Comparison of ENCODE assay signal across 12 cellular contexts in genomic region chr15:65069179-65069578, GRCh38. TPM values are rescaled to one million over a fixed set of nuclear protein-coding genes. Genes with fewer than 3 reads are reported as not detected.
A peak's percentile ranks its signal among the peaks of the same experiment; 100 is the strongest.
DNase-seq lines count a peak whose midpoint lies in the region; ATAC-seq and TF ChIP-seq lines count a peak whose summit lies in the region.
"Had no signal": no experiment of that assay in that cellular context is flagged by ENCODE, and none has a peak within 500 bp of the region (broad histone marks: within the 10 kb centered on the region; RNA-seq: fewer than 3 reads in every experiment).

No MANE protein-coding gene starts in this region.

- H3K9me3 ChIP-seq in smooth muscle cell (replicated peaks; ENCODE audit: low read depth): no peaks in the 10 kb centered on the region

- 9% methylated on average over 1 of the region's 1 CpG for WGBS in smooth muscle cell (ENCODE audit: low lambda C conversion rate)

- CTCF ChIA-PET in activated CD4-positive, alpha-beta memory T cell treated with anti-CD3 and anti-CD28 coated beads for 36 hours (lab: Charles Lee): interaction anchor here (1.4 kb wide), 1 partner anchor 9 kb away, joined by 6 read pairs; no protein-coding TSS in a partner anchor

- H3K4me2 ChIP-seq in smooth muscle cell: peak overlapping the region; percentile 46

- ATAC-seq in naive thymus-derived CD8-positive, alpha-beta T cell: no peak
- no peak for ATAC-seq in HG02885 (IDR thresholded peaks at IDR 0.05; ENCODE audit: poor library complexity, unreplicated experiment)

- peaks cover 68% of the 10 kb centered on the region for H3K4me1 Mint-ChIP-seq in chondrocyte (ENCODE audit: low read depth)
- H3K4me1 Mint-ChIP-seq in naive thymus-derived CD8-positive, alpha-beta T cell: peaks cover 5 to 18% (median 11%) of the 10 kb centered on the region in 4 donors
- H3K4me1 Mint-ChIP-seq in activated CD4-positive, alpha-beta memory T cell treated with anti-CD3 and anti-CD28 coated beads for 36 hours (ENCODE audit: low read depth): peaks cover 4% of the 10 kb centered on the region

- H3F3A ChIP-seq in smooth muscle cell (ENCODE audit: low read depth): peaks cover 9% of the 10 kb centered on the region

- H3K79me2 ChIP-seq in smooth muscle cell (ENCODE audit: low read depth): no peaks in the 10 kb centered on the region

- no peaks in the 10 kb centered on the region for H3K36me3 ChIP-seq in smooth muscle cell (ENCODE audit: low read depth)

- H3K36me3 Mint-ChIP-seq in chondrocyte (ENCODE audit: low read depth): no peaks in the 10 kb centered on the region
- H3K36me3 Mint-ChIP-seq in naive thymus-derived CD8-positive, alpha-beta T cell: no peaks in the 10 kb centered on the region
- no peaks in the 10 kb centered on the region for H3K36me3 Mint-ChIP-seq in activated CD4-positive, alpha-beta memory T cell treated with anti-CD3 and anti-CD28 coated beads for 36 hours

- no peaks in the 10 kb centered on the region for H3K27me3 ChIP-seq in smooth muscle cell (ENCODE audit: low read depth)

- no peaks in the 10 kb centered on the region for H3K27me3 Mint-ChIP-seq in chondrocyte (ENCODE audit: low read depth)
- peaks cover 13 to 41% (median 27%) of the 10 kb centered on the region in 5 donors for H3K27me3 Mint-ChIP-seq in naive thymus-derived CD8-positive, alpha-beta T cell
- H3K27me3 Mint-ChIP-seq in activated CD4-positive, alpha-beta memory T cell treated with anti-CD3 and anti-CD28 coated beads for 36 hours: peaks cover 26% of the 10 kb centered on the region

- H3K4me3 Mint-ChIP-seq in chondrocyte (ENCODE audit: unreplicated experiment): no peak overlapping the region
- no peak overlapping the region for H3K4me3 Mint-ChIP-seq in naive thymus-derived CD8-positive, alpha-beta T cell
- no peak overlapping the region for H3K4me3 Mint-ChIP-seq in activated CD4-positive, alpha-beta memory T cell treated with anti-CD3 and anti-CD28 coated beads for 36 hours
- H3K4me3 Mint-ChIP-seq: activated T-cell treated with anti-CD3 and anti-CD28 coated beads, Interleukin-2, amount 50 U/mL, for 24 hours had no signal

- peak overlapping the region; percentile 71 for H3K27ac ChIP-seq in smooth muscle cell (ENCODE audit: low read depth)

- H3K4me1 ChIP-seq in smooth muscle cell (ENCODE audit: low read depth): peaks cover 27% of the 10 kb centered on the region

- intact Hi-C loops in activated CD4-positive, alpha-beta memory T cell treated with anti-CD3 and anti-CD28 coated beads for 36 hours (cut with micrococcal nuclease): no loop called here

- no peak overlapping the region for H2AFZ ChIP-seq in smooth muscle cell (ENCODE audit: low read depth)

- peak; percentile 88 for DNase-seq in GM03348 (ENCODE audit: low spot score)
- DNase-seq in chondrocyte (ENCODE audit: low spot score): no peak
- peak; percentile 83 for DNase-seq in iris pigment epithelial cell (ENCODE audit: low read depth)
- no peak for DNase-seq in smooth muscle cell (lab: John Stamatoyannopoulos, UW; ENCODE audit: unreplicated experiment)
- no peak for DNase-seq in naive thymus-derived CD8-positive, alpha-beta T cell
- no peak for DNase-seq in hypothalamus (lab: John Stamatoyannopoulos, UW)
- no peak for DNase-seq in activated CD4-positive, alpha-beta memory T cell treated with anti-CD3 and anti-CD28 coated beads for 36 hours
- DNase-seq: activated T-cell treated with anti-CD3 and anti-CD28 coated beads, Interleukin-2, amount 50 U/mL, for 24 hours; NCI-H2029 treated with DMSO at 0.1 percent for 48 hours; nucleus accumbens had no signal

- H3K4me3 ChIP-seq in smooth muscle cell: no peak overlapping the region

- no peaks in the 10 kb centered on the region for H3K9me3 Mint-ChIP-seq in chondrocyte (ENCODE audit: low read depth)
- no peaks in the 10 kb centered on the region for H3K9me3 Mint-ChIP-seq in naive thymus-derived CD8-positive, alpha-beta T cell
- H3K9me3 Mint-ChIP-seq in activated CD4-positive, alpha-beta memory T cell treated with anti-CD3 and anti-CD28 coated beads for 36 hours: no peaks in the 10 kb centered on the region
- H3K9me3 Mint-ChIP-seq: activated T-cell treated with anti-CD3 and anti-CD28 coated beads, Interleukin-2, amount 50 U/mL, for 24 hours had no signal

- peak overlapping the region; percentile 55 for H3K27ac Mint-ChIP-seq in chondrocyte (ENCODE audit: unreplicated experiment)
- H3K27ac Mint-ChIP-seq in naive thymus-derived CD8-positive, alpha-beta T cell: no peak overlapping the region
- no peak overlapping the region for H3K27ac Mint-ChIP-seq in activated CD4-positive, alpha-beta memory T cell treated with anti-CD3 and anti-CD28 coated beads for 36 hours
- H3K27ac Mint-ChIP-seq: activated T-cell treated with anti-CD3 and anti-CD28 coated beads, Interleukin-2, amount 50 U/mL, for 24 hours had no signal

- no peak overlapping the region for H3K9ac ChIP-seq in smooth muscle cell (ENCODE audit: low read depth)

- no peak for TF ChIP-seq CTCF in chondrocyte (IDR thresholded peaks at IDR 0.05)
- no peak for TF ChIP-seq CTCF in smooth muscle cell (IDR thresholded peaks at IDR 0.05; ENCODE audit: borderline replicate concordance, insufficient read depth, poor library complexity, severe bottlenecking)

- H4K20me1 ChIP-seq in smooth muscle cell (ENCODE audit: low read depth): peaks cover 4% of the 10 kb centered on the region

- POLR2A ChIA-PET in naive thymus-derived CD8-positive, alpha-beta T cell (lab: Charles Lee): no interaction called here
- POLR2A ChIA-PET in activated CD4-positive, alpha-beta memory T cell treated with anti-CD3 and anti-CD28 coated beads for 36 hours (lab: Charles Lee): no interaction called here

RNA-seq across cellular contexts. Expression of gene RASL12, which starts 1.4 kb away (rescaled TPM):
- total RNA-seq in chondrocyte (1.7 to 13.1 TPM (median 12.7 TPM) in 3 replicates), smooth muscle cell (8.7 and 11.8 TPM in 2 replicates)
- 14.6 and 15.0 TPM in 2 replicates for polyA plus RNA-seq in smooth muscle cell
- not detected for total RNA-seq in naive thymus-derived CD8-positive, alpha-beta T cell
- polyA plus RNA-seq in naive thymus-derived CD8-positive, alpha-beta T cell: not detected
- not detected for total RNA-seq in activated CD4-positive, alpha-beta memory T cell treated with anti-CD3 and anti-CD28 coated beads for 36 hours

RNA-seq across cellular contexts. Expression of gene KBTBD13, which starts 7.4 kb away (rescaled TPM):
- total RNA-seq in chondrocyte (not detected in 3 replicates), smooth muscle cell (not detected in 2 replicates)
- 0.11 and 0.66 TPM in 2 replicates for polyA plus RNA-seq in smooth muscle cell
- not detected for total RNA-seq in naive thymus-derived CD8-positive, alpha-beta T cell
- not detected for polyA plus RNA-seq in naive thymus-derived CD8-positive, alpha-beta T cell
- total RNA-seq in activated CD4-positive, alpha-beta memory T cell treated with anti-CD3 and anti-CD28 coated beads for 36 hours: not detected
- total RNA-seq: cerebellum had no signal

RNA-seq across cellular contexts. Expression of gene SLC51B, which starts 24.0 kb away (rescaled TPM):
- total RNA-seq in chondrocyte (not detected in 3 replicates), smooth muscle cell (not detected in 2 replicates)
- not detected in 2 replicates for polyA plus RNA-seq in smooth muscle cell
- not detected for total RNA-seq in naive thymus-derived CD8-positive, alpha-beta T cell
- polyA plus RNA-seq in naive thymus-derived CD8-positive, alpha-beta T cell: not detected
- not detected for total RNA-seq in activated CD4-positive, alpha-beta memory T cell treated with anti-CD3 and anti-CD28 coated beads for 36 hours
- total RNA-seq: cerebellum had no signal

RNA-seq across cellular contexts. Expression of gene MTFMT, which starts 39.7 kb away (rescaled TPM):
- total RNA-seq in chondrocyte (10.7 to 13.4 TPM (median 13.3 TPM) in 3 replicates), smooth muscle cell (16.8 and 19.9 TPM in 2 replicates)
- 11.3 and 15.5 TPM in 2 replicates for polyA plus RNA-seq in smooth muscle cell
- total RNA-seq in naive thymus-derived CD8-positive, alpha-beta T cell: 10 to 100 TPM; 19.4 to 21.2 TPM
- 10 to 100 TPM; 19.6 to 30.2 (median 23.0) TPM for polyA plus RNA-seq in naive thymus-derived CD8-positive, alpha-beta T cell
- total RNA-seq in activated CD4-positive, alpha-beta memory T cell treated with anti-CD3 and anti-CD28 coated beads for 36 hours: 10 to 100 TPM; 18.2 to 18.3 TPM

RNA-seq across cellular contexts. Expression of gene UBAP1L, which starts 45.8 kb away (rescaled TPM):
- total RNA-seq in chondrocyte (2.3 to 4.8 TPM (median 2.5 TPM) in 3 replicates), smooth muscle cell (0.90 and 1.0 TPM in 2 replicates)
- 1.2 and 3.1 TPM in 2 replicates for polyA plus RNA-seq in smooth muscle cell
- 10 to 100 TPM; 14.2 to 16.6 TPM for total RNA-seq in naive thymus-derived CD8-positive, alpha-beta T cell
- under 1 TPM in 1 of 3 donors, not detected in 2; 0.20 TPM for polyA plus RNA-seq in naive thymus-derived CD8-positive, alpha-beta T cell
- total RNA-seq in activated CD4-positive, alpha-beta memory T cell treated with anti-CD3 and anti-CD28 coated beads for 36 hours: 1 to 10 TPM; 2.1 to 2.4 TPM

Comparison
In these comparisons a context has a peak if more than half of its experiments do, and no peak if none do; other contexts are left out.
1. DNase-seq: peak in GM03348 (single experiment) and iris pigment epithelial cell (single experiment); none in chondrocyte (single experiment), smooth muscle cell (single experiment), naive thymus-derived CD8-positive, alpha-beta T cell (0 of 10), hypothalamus (0 of 51) and activated CD4-positive, alpha-beta memory T cell treated with anti-CD3 and anti-CD28 coated beads for 36 hours (single experiment).